In the genomic region with DNA sequence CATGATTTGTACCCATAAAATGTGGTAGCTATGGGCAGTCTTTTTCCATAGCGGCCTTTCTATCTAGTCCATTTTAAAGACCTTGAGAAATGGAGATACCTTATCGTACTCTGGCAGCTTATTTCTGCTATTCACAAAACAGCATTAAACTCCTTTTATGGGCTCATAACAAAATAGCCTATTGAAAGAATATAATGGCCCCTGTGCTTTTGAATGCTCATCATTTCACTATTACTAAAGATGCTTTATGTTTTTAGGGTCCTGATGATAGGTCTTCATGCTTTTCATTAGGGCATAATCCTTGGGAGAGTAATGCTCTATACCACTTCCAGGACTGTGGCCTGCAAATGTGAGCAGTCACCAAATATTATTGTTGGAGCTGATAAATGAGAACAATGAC, we compare ENCODE assay signal across 35 cellular contexts. TPM values are rescaled to one million over a fixed set of nuclear protein-coding genes. Genes with fewer than 3 reads are reported as not detected.
"Had no signal": no experiment of that assay in that cellular context is flagged by ENCODE, and none has a peak within 500 bp of the region (broad histone marks: within the 10 kb centered on the region; RNA-seq: fewer than 3 reads in every experiment).

No MANE protein-coding gene starts in this region.

- H3K4me3 ChIP-seq: MG63 had no signal

- H3K27me3 ChIP-seq: MG63 had no signal

- H3K36me3 ChIP-seq: MG63 had no signal

- DNase-seq: Karpas-422, Kasumi-1, MG63, MM.1S, MV-4-11, NCI-H1048, NCI-H1092, NCI-H1092 treated with DMSO at 0.1 percent for 48 hours, NCI-H1105, NCI-H1105 treated with DMSO at 0.1 percent for 48 hours, NCI-H1417, NCI-H1417 treated with DMSO at 0.1 percent for 48 hours, NCI-H1436, NCI-H1436 treated with DMSO at 0.1 percent for 48 hours, NCI-H146, NCI-H1694, NCI-H1694 treated with DMSO at 0.1 percent for 48 hours, NCI-H187, NCI-H187 treated with DMSO at 0.1 percent for 48 hours, NCI-H1930, NCI-H2029, NCI-H2029 treated with DMSO at 0.1 percent for 48 hours, NCI-H2081, NCI-H2081 treated with DMSO at 0.1 percent for 48 hours, NCI-H2107, NCI-H2171, NCI-H2171 treated with DMSO at 0.1 percent for 48 hours, NCI-H2227 treated with DMSO at 0.1 percent for 48 hours, NCI-H226, NCI-H345, NCI-H446, NCI-H446 treated with DMSO at 0.1 percent for 48 hours, NCI-H510A, NCI-H510A treated with DMSO at 0.1 percent for 48 hours had no signal

RNA-seq across cellular contexts. Expression of gene TMEM178A, which starts 7.3 kb away (rescaled TPM):
- total RNA-seq: NCI-H460 had no signal
